In the genomic region with DNA sequence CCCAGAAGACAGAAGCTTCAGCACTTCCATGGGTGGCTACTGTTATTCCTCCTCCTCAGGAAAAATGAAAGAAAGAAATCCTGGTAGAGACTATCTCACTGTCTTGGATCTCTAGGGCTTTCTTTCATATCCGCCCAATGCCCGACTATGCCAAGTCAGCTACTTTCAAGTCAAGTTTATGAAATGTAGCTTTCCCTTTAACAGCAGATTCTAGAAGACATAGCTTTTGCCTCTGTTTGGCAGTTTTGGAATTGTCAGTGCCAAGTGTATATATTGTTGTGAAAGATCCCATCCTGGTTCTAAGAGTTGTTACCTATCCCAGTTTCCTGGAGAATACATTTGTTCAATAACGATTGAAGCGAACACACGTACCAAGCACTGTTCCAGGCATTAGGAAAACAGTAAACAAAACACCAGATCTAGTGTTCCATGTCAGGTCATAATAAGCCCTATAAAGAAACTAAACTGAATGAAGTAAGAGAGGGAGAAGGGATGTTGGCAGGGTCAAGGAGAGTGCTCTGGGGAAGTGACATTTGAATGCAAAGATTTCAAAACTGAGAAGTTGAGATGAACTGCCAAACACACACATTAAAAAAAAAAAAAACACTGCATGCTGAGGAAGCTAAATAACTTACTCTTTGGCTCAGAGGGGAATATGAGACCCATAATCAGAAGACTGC, we compare ENCODE assay signal across 9 cellular contexts. TPM values are rescaled to one million over a fixed set of nuclear protein-coding genes. Genes with fewer than 3 reads are reported as not detected.
DNase-seq lines count a peak whose midpoint lies in the region; ATAC-seq and TF ChIP-seq lines count a peak whose summit lies in the region.
"Had no signal": no experiment of that assay in that cellular context is flagged by ENCODE, and none has a peak within 500 bp of the region (broad histone marks: within the 10 kb centered on the region; RNA-seq: fewer than 3 reads in every experiment).

No MANE protein-coding gene starts in this region.

- H3K27me3 Mint-ChIP-seq in Calu3 (ENCODE audit: unreplicated experiment) = no peaks in the 10 kb centered on the region

- peak; percentile 33 for ATAC-seq in GM18909 (IDR thresholded peaks at IDR 0.05; ENCODE audit: poor library complexity, unreplicated experiment)
- peak; percentile 24 for ATAC-seq in HG02938 (IDR thresholded peaks at IDR 0.05; ENCODE audit: unreplicated experiment)
- ATAC-seq in psoas muscle = peak in 2 of 4 donors; percentile 24 to 32

- no peaks in the 10 kb centered on the region for H3K4me1 ChIP-seq in psoas muscle

- no peaks in the 10 kb centered on the region for H3K9me3 ChIP-seq in psoas muscle

- no peak for TF ChIP-seq CTCF in coronary artery (IDR thresholded peaks at IDR 0.05)
- TF ChIP-seq CTCF in psoas muscle (IDR thresholded peaks at IDR 0.05) = no peak
- TF ChIP-seq CTCF in Calu3 (IDR thresholded peaks at IDR 0.05; ENCODE audit: unreplicated experiment) = no peak

- no peaks in the 10 kb centered on the region for H3K9me3 Mint-ChIP-seq in Calu3 (ENCODE audit: low read depth, unreplicated experiment)

- H3K27ac ChIP-seq in coronary artery (no peak overlapping the region), psoas muscle (no peak overlapping the region)

- H3K4me3 ChIP-seq in coronary artery (peak overlapping the region; percentile 59), psoas muscle (peak overlapping the region; percentile 30)

- no peak overlapping the region for H3K27ac Mint-ChIP-seq in Calu3 (ENCODE audit: unreplicated experiment)

- no peaks in the 10 kb centered on the region for H3K27me3 ChIP-seq in psoas muscle (ENCODE audit: insufficient read depth in 3 of 3, low read length in 2 of 3)

- no peaks in the 10 kb centered on the region for H3K36me3 Mint-ChIP-seq in Calu3 (ENCODE audit: insufficient read depth, unreplicated experiment)

- 55 to 66% (median 64%) methylated on average over 5 of the region's 5 CpGs for WGBS in psoas muscle, 3 donors

- intact Hi-C loops in psoas muscle (cut with DNase I) (no loop called here), Calu3 (cut with micrococcal nuclease; ENCODE audit: unreplicated experiment) (no loop called here)

- CTCF ChIA-PET in Calu3 (lab: Charles Lee) = interaction anchor here (1.3 kb wide), 1 partner anchor 10 kb away, joined by 3 read pairs; no protein-coding TSS in a partner anchor

- H3K36me3 ChIP-seq in psoas muscle (ENCODE audit: insufficient read depth in 1 of 2, low read depth in 1 of 2) = no peaks in the 10 kb centered on the region

- BruUV-seq in Calu3 (replicated peaks; lab: Mats Ljungman, UMichigan) = no TSS peak

- no peak overlapping the region for H3K4me3 Mint-ChIP-seq in Calu3 (ENCODE audit: low read depth, unreplicated experiment)

- DNase-seq in coronary artery (ENCODE audit: low spot score) (no peak), psoas muscle (no peak), NCI-H748 treated with DMSO at 0.1 percent for 48 hours (lab: John Stamatoyannopoulos, UW) (no peak), activated gamma-delta T cell treated with Interleukin-2 at 50 U/mL for 16 hours (no peak), UCSD-AML1 (lab: John Stamatoyannopoulos, UW; ENCODE audit: unreplicated experiment) (no peak), Calu3 (no peak)

- H3K4me1 Mint-ChIP-seq in Calu3 (ENCODE audit: low read depth, unreplicated experiment) = peaks cover 17% of the 10 kb centered on the region

RNA-seq across cellular contexts. Expression of a gene that starts 14.5 kb away (rescaled TPM):
- total RNA-seq in psoas muscle = 1 to 10 TPM; 1.6 to 6.6 (median 3.0) TPM
- polyA plus RNA-seq in psoas muscle = 1 to 10 TPM in 1 of 3 donors, under 1 TPM in 2; 0.08 to 1.5 (median 0.65) TPM
- 0.26 and 1.0 TPM in 2 replicates for total RNA-seq in Calu3 (2022)
- total RNA-seq: T-helper 2 cell treated with Interferon-gamma antibody and Interleukin-4, amounts not matched to agents 100 ng/mL and 5 ng/mL, for 36 hours had no signal

RNA-seq across cellular contexts. Expression of a gene that starts 22.0 kb away (rescaled TPM):
- not detected for total RNA-seq in psoas muscle
- polyA plus RNA-seq in psoas muscle = not detected
- total RNA-seq in Calu3 (2022) = not detected in 2 replicates
- total RNA-seq: T-helper 2 cell treated with Interferon-gamma antibody and Interleukin-4, amounts not matched to agents 100 ng/mL and 5 ng/mL, for 36 hours had no signal

RNA-seq across cellular contexts. Expression of a gene that starts 52.3 kb away (rescaled TPM):
- total RNA-seq in psoas muscle (1 to 10 TPM in 3 of 4 donors, under 1 TPM in 1; 0.50 to 3.0 (median 1.7) TPM), Calu3 (2022) (not detected in 2 replicates)
- polyA plus RNA-seq in psoas muscle = under 1 TPM; 0.13 to 0.73 (median 0.15) TPM
- total RNA-seq: T-helper 2 cell treated with Interferon-gamma antibody and Interleukin-4, amounts not matched to agents 100 ng/mL and 5 ng/mL, for 36 hours had no signal
